Comparison of ENCODE assay signal across 1 cellular context in genomic region chrX:1242901-1243402, GRCh38.
TF ChIP-seq lines count a peak whose summit lies in the region.

No MANE protein-coding gene starts in this region.

TF ChIP-seq in H1, 55 proteins besides CTCF, POLR2A, EP300 and RAD21 (continued from another document):
- no peak for TF ChIP-seq MAX (IDR thresholded peaks at IDR 0.05)
- 0 out of 2 replicates have a peak, but pooled peaks have one; percentile 19 for TF ChIP-seq SP1 (IDR thresholded peaks at IDR 0.05; ENCODE audit: low read depth, low read length)
- no peak for TF ChIP-seq CBX5 (IDR thresholded peaks at IDR 0.05; ENCODE audit: low read depth, low read length)
- no peak for TF ChIP-seq POLR2AphosphoS5 (IDR thresholded peaks at IDR 0.05; ENCODE audit: low read depth, low read length)
- no peak for TF ChIP-seq POU5F1 (IDR thresholded peaks at IDR 0.05; ENCODE audit: low read depth, low read length)
- TF ChIP-seq RNF2 (IDR thresholded peaks at IDR 0.05; ENCODE audit: borderline replicate concordance, low read depth, low read length, missing control alignments, poor library complexity, severe bottlenecking): no peak
- TF ChIP-seq SAP30 (IDR thresholded peaks at IDR 0.05; ENCODE audit: insufficient read depth, insufficient replicate concordance, low read length): no peak
- no peak for TF ChIP-seq ATF3 (IDR thresholded peaks at IDR 0.05; ENCODE audit: insufficient read depth, low read depth, low read length)
- peak; percentile 59; the same call in 1 of the 2 replicates for TF ChIP-seq BACH1 (IDR thresholded peaks at IDR 0.05; ENCODE audit: low read length)
- TF ChIP-seq PHF8 (conservative IDR thresholded peaks at IDR 0.05; ENCODE audit: low read depth, low read length): no peak
- TF ChIP-seq TAF1 (IDR thresholded peaks at IDR 0.05; ENCODE audit: low read depth, low read length): no peak
- peak; percentile 52; the same call in 1 of the 2 replicates for TF ChIP-seq MAFK (IDR thresholded peaks at IDR 0.05; ENCODE audit: low read depth, low read length)
- TF ChIP-seq SIN3A (conservative IDR thresholded peaks at IDR 0.05 in 1 of 2, IDR thresholded peaks at IDR 0.05 in 1 of 2; ENCODE audit: low read depth in 1 of 2, low read length in 2 of 2): no peak
- TF ChIP-seq KDM5A (IDR thresholded peaks at IDR 0.05; ENCODE audit: low read length): no peak
